In the genomic region with DNA sequence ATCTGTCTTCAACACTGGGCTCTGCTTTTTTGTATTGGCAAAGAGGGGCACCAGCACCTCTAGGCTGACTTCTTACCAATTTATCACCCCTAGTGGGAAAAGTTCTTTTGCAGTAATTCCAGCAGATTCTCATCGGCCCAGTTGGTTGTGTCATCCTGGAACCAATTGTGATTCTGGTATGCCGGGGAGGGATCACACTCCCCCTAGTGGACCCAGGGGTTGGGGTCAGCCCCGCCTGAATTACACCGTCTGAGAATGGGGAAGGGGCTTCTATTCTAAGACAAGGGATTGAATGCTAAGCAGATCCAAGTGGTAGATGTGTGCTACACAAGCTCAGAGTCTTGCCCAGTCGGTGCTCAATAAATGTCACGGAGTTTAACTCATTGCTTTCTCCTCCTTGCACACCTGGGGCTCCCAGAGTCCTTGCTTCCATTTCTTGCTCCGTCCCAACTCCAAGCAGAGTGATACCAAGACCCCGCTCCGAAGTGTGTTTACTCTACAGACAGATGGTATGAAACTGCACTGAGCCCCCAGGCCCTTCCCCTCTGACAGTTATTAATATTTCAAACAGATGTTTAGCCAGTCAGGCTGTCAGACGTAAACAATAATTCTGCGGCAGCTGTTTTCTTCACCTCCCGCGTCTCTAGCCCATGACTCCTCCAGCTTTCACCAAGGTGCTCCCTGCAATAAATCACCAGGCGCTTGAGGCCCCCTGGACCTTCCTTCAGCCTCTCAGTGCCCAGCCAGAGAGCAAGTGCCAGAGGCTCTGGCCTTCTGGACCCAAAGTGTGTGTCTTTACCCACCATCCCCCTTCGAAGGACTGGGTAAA, we compare ENCODE assay signal across 1 cellular context.
A peak's percentile ranks its signal among the peaks of the same experiment; 100 is the strongest.
TF ChIP-seq lines count a peak whose summit lies in the region.

No MANE protein-coding gene starts in this region.

TF ChIP-seq in K562, 482 proteins besides CTCF, POLR2A, EP300 and RAD21 (continued from another document and continues in another):
- TF ChIP-seq, protein P1, sequence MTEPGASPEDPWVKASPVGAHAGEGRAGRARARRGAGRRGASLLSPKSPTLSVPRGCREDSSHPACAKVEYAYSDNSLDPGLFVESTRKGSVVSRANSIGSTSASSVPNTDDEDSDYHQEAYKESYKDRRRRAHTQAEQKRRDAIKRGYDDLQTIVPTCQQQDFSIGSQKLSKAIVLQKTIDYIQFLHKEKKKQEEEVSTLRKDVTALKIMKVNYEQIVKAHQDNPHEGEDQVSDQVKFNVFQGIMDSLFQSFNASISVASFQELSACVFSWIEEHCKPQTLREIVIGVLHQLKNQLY (CRISPR knock-in tag; conservative IDR thresholded peaks at IDR 0.05) = no peak
- TF ChIP-seq ZBTB1 (CRISPR knock-in tag; IDR thresholded peaks at IDR 0.05; ENCODE audit: borderline replicate concordance, low read depth) = no peak
- TF ChIP-seq ELF4 (CRISPR knock-in tag; IDR thresholded peaks at IDR 0.05) = no peak
- TF ChIP-seq TAL1 (IDR thresholded peaks at IDR 0.05) = no peak
- no peak for TF ChIP-seq ZNF384 (IDR thresholded peaks at IDR 0.05; ENCODE audit: low read depth, low read length)
- TF ChIP-seq, protein P2, sequence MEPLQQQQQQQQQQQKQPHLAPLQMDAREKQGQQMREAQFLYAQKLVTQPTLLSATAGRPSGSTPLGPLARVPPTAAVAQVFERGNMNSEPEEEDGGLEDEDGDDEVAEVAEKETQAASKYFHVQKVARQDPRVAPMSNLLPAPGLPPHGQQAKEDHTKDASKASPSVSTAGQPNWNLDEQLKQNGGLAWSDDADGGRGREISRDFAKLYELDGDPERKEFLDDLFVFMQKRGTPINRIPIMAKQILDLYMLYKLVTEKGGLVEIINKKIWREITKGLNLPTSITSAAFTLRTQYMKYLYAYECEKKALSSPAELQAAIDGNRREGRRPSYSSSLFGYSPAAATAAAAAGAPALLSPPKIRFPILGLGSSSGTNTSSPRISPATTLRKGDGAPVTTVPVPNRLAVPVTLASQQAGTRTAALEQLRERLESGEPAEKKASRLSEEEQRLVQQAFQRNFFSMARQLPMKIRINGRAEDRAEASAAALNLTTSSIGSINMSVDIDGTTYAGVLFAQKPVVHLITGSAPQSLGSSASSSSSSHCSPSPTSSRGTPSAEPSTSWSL (CRISPR knock-in tag; IDR thresholded peaks at IDR 0.05; ENCODE audit: borderline replicate concordance) = no peak
- no peak for TF ChIP-seq ZNF23 (CRISPR knock-in tag; IDR thresholded peaks at IDR 0.05)
- TF ChIP-seq, protein P3, sequence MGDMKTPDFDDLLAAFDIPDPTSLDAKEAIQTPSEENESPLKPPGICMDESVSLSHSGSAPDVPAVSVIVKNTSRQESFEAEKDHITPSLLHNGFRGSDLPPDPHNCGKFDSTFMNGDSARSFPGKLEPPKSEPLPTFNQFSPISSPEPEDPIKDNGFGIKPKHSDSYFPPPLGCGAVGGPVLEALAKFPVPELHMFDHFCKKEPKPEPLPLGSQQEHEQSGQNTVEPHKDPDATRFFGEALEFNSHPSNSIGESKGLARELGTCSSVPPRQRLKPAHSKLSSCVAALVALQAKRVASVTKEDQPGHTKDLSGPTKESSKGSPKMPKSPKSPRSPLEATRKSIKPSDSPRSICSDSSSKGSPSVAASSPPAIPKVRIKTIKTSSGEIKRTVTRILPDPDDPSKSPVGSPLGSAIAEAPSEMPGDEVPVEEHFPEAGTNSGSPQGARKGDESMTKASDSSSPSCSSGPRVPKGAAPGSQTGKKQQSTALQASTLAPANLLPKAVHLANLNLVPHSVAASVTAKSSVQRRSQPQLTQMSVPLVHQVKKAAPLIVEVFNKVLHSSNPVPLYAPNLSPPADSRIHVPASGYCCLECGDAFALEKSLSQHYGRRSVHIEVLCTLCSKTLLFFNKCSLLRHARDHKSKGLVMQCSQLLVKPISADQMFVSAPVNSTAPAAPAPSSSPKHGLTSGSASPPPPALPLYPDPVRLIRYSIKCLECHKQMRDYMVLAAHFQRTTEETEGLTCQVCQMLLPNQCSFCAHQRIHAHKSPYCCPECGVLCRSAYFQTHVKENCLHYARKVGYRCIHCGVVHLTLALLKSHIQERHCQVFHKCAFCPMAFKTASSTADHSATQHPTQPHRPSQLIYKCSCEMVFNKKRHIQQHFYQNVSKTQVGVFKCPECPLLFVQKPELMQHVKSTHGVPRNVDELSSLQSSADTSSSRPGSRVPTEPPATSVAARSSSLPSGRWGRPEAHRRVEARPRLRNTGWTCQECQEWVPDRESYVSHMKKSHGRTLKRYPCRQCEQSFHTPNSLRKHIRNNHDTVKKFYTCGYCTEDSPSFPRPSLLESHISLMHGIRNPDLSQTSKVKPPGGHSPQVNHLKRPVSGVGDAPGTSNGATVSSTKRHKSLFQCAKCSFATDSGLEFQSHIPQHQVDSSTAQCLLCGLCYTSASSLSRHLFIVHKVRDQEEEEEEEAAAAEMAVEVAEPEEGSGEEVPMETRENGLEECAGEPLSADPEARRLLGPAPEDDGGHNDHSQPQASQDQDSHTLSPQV (IDR thresholded peaks at IDR 0.05) = peak; percentile 68
- TF ChIP-seq, protein P4, sequence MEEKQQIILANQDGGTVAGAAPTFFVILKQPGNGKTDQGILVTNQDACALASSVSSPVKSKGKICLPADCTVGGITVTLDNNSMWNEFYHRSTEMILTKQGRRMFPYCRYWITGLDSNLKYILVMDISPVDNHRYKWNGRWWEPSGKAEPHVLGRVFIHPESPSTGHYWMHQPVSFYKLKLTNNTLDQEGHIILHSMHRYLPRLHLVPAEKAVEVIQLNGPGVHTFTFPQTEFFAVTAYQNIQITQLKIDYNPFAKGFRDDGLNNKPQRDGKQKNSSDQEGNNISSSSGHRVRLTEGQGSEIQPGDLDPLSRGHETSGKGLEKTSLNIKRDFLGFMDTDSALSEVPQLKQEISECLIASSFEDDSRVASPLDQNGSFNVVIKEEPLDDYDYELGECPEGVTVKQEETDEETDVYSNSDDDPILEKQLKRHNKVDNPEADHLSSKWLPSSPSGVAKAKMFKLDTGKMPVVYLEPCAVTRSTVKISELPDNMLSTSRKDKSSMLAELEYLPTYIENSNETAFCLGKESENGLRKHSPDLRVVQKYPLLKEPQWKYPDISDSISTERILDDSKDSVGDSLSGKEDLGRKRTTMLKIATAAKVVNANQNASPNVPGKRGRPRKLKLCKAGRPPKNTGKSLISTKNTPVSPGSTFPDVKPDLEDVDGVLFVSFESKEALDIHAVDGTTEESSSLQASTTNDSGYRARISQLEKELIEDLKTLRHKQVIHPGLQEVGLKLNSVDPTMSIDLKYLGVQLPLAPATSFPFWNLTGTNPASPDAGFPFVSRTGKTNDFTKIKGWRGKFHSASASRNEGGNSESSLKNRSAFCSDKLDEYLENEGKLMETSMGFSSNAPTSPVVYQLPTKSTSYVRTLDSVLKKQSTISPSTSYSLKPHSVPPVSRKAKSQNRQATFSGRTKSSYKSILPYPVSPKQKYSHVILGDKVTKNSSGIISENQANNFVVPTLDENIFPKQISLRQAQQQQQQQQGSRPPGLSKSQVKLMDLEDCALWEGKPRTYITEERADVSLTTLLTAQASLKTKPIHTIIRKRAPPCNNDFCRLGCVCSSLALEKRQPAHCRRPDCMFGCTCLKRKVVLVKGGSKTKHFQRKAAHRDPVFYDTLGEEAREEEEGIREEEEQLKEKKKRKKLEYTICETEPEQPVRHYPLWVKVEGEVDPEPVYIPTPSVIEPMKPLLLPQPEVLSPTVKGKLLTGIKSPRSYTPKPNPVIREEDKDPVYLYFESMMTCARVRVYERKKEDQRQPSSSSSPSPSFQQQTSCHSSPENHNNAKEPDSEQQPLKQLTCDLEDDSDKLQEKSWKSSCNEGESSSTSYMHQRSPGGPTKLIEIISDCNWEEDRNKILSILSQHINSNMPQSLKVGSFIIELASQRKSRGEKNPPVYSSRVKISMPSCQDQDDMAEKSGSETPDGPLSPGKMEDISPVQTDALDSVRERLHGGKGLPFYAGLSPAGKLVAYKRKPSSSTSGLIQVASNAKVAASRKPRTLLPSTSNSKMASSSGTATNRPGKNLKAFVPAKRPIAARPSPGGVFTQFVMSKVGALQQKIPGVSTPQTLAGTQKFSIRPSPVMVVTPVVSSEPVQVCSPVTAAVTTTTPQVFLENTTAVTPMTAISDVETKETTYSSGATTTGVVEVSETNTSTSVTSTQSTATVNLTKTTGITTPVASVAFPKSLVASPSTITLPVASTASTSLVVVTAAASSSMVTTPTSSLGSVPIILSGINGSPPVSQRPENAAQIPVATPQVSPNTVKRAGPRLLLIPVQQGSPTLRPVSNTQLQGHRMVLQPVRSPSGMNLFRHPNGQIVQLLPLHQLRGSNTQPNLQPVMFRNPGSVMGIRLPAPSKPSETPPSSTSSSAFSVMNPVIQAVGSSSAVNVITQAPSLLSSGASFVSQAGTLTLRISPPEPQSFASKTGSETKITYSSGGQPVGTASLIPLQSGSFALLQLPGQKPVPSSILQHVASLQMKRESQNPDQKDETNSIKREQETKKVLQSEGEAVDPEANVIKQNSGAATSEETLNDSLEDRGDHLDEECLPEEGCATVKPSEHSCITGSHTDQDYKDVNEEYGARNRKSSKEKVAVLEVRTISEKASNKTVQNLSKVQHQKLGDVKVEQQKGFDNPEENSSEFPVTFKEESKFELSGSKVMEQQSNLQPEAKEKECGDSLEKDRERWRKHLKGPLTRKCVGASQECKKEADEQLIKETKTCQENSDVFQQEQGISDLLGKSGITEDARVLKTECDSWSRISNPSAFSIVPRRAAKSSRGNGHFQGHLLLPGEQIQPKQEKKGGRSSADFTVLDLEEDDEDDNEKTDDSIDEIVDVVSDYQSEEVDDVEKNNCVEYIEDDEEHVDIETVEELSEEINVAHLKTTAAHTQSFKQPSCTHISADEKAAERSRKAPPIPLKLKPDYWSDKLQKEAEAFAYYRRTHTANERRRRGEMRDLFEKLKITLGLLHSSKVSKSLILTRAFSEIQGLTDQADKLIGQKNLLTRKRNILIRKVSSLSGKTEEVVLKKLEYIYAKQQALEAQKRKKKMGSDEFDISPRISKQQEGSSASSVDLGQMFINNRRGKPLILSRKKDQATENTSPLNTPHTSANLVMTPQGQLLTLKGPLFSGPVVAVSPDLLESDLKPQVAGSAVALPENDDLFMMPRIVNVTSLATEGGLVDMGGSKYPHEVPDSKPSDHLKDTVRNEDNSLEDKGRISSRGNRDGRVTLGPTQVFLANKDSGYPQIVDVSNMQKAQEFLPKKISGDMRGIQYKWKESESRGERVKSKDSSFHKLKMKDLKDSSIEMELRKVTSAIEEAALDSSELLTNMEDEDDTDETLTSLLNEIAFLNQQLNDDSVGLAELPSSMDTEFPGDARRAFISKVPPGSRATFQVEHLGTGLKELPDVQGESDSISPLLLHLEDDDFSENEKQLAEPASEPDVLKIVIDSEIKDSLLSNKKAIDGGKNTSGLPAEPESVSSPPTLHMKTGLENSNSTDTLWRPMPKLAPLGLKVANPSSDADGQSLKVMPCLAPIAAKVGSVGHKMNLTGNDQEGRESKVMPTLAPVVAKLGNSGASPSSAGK (IDR thresholded peaks at IDR 0.05) = no peak
- TF ChIP-seq SIN3A (IDR thresholded peaks at IDR 0.05; ENCODE audit: borderline replicate concordance in 2 of 2, control insufficient read depth in 1 of 2, low read depth in 2 of 2, low read length in 2 of 2) = no peak
- no peak for TF ChIP-seq ZNF589 (CRISPR knock-in tag; IDR thresholded peaks at IDR 0.05; ENCODE audit: low read depth)
- TF ChIP-seq MYNN (IDR thresholded peaks at IDR 0.05) = 0 out of 2 replicates have a peak, but pooled peaks have one; percentile 17
- TF ChIP-seq MYNN (CRISPR knock-in tag; IDR thresholded peaks at IDR 0.05) = no peak
- no peak for TF ChIP-seq ZNF217 (CRISPR knock-in tag; IDR thresholded peaks at IDR 0.05)
- no peak for TF ChIP-seq ZFP30 (CRISPR knock-in tag; IDR thresholded peaks at IDR 0.05; ENCODE audit: borderline replicate concordance)
- TF ChIP-seq ZNF644 (tag; IDR thresholded peaks at IDR 0.05; ENCODE audit: low read depth) = no peak
- no peak for TF ChIP-seq ZNF780A (CRISPR knock-in tag; IDR thresholded peaks at IDR 0.05)
- TF ChIP-seq, protein P5, sequence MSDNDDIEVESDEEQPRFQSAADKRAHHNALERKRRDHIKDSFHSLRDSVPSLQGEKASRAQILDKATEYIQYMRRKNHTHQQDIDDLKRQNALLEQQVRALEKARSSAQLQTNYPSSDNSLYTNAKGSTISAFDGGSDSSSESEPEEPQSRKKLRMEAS (CRISPR knock-in tag; IDR thresholded peaks at IDR 0.05) = no peak
- TF ChIP-seq L3MBTL2 (IDR thresholded peaks at IDR 0.05) = no peak
- no peak for TF ChIP-seq SMAD3 (CRISPR knock-in tag; conservative IDR thresholded peaks at IDR 0.05)
- TF ChIP-seq, protein P6, sequence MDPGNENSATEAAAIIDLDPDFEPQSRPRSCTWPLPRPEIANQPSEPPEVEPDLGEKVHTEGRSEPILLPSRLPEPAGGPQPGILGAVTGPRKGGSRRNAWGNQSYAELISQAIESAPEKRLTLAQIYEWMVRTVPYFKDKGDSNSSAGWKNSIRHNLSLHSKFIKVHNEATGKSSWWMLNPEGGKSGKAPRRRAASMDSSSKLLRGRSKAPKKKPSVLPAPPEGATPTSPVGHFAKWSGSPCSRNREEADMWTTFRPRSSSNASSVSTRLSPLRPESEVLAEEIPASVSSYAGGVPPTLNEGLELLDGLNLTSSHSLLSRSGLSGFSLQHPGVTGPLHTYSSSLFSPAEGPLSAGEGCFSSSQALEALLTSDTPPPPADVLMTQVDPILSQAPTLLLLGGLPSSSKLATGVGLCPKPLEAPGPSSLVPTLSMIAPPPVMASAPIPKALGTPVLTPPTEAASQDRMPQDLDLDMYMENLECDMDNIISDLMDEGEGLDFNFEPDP (CRISPR knock-in tag; IDR thresholded peaks at IDR 0.05) = no peak
- no peak for TF ChIP-seq SOX6 (IDR thresholded peaks at IDR 0.05)
- 0 out of 4 replicates have a peak, but pooled peaks of 1 of the 2 experiments have one; percentile 33 for TF ChIP-seq RCOR1 (IDR thresholded peaks at IDR 0.05; ENCODE audit: borderline replicate concordance in 1 of 2, low read depth in 2 of 2, low read length in 2 of 2)
- TF ChIP-seq, protein P7, sequence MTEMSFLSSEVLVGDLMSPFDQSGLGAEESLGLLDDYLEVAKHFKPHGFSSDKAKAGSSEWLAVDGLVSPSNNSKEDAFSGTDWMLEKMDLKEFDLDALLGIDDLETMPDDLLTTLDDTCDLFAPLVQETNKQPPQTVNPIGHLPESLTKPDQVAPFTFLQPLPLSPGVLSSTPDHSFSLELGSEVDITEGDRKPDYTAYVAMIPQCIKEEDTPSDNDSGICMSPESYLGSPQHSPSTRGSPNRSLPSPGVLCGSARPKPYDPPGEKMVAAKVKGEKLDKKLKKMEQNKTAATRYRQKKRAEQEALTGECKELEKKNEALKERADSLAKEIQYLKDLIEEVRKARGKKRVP (CRISPR knock-in tag; IDR thresholded peaks at IDR 0.05) = no peak
- TF ChIP-seq, protein P8, sequence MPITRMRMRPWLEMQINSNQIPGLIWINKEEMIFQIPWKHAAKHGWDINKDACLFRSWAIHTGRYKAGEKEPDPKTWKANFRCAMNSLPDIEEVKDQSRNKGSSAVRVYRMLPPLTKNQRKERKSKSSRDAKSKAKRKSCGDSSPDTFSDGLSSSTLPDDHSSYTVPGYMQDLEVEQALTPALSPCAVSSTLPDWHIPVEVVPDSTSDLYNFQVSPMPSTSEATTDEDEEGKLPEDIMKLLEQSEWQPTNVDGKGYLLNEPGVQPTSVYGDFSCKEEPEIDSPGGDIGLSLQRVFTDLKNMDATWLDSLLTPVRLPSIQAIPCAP (CRISPR knock-in tag; IDR thresholded peaks at IDR 0.05; ENCODE audit: borderline replicate concordance) = no peak
- TF ChIP-seq SREBF1 (IDR thresholded peaks at IDR 0.05; ENCODE audit: borderline replicate concordance, low read depth, low read length) = no peak
- no peak for TF ChIP-seq NONO (IDR thresholded peaks at IDR 0.05; ENCODE audit: low read depth in 2 of 2, low read length in 1 of 2)
- TF ChIP-seq NRF1 (conservative IDR thresholded peaks at IDR 0.05 in 1 of 2, IDR thresholded peaks at IDR 0.05 in 1 of 2) = no peak
- no peak for TF ChIP-seq SRSF1 (IDR thresholded peaks at IDR 0.05; ENCODE audit: low read depth, low read length)
- no peak for TF ChIP-seq HIVEP1 (CRISPR knock-in tag; IDR thresholded peaks at IDR 0.05)
- TF ChIP-seq SIX5 (IDR thresholded peaks at IDR 0.05; ENCODE audit: borderline replicate concordance in 1 of 2, insufficient read depth in 1 of 2, low read depth in 1 of 2, low read length in 2 of 2) = no peak
- no peak for TF ChIP-seq NELFE (IDR thresholded peaks at IDR 0.05; ENCODE audit: insufficient read depth, insufficient read length)
